ENCODE assay signal across 26 cellular contexts in the genomic region with DNA sequence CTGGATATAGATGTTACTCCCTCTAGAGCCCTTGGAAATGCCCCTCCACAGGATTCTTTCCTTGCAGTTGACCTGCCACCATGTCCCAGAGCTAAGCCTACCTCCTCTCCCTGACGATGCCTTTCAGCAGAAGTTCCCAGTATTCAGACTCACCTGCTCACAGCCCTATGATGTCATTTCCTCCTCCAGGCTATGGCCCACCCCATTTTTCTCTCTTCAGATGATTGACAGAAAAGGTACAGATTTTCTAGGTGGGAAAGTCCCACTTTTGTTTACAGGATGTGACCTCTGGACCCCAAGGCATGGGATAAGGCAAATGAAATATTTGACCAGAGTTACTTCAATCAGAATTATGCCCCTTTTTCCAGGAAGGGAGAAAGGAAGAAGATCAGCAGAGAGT.
DNase-seq lines count a peak whose midpoint lies in the region; ATAC-seq, FAIRE-seq and TF ChIP-seq lines count a peak whose summit lies in the region.
"Had no signal": no experiment of that assay in that cellular context is flagged by ENCODE, and none has a peak within 500 bp of the region (broad histone marks: within the 10 kb centered on the region; RNA-seq: fewer than 3 reads in every experiment).

No MANE protein-coding gene starts in this region.

- H4K20me1 ChIP-seq in HCT116 (ENCODE audit: insufficient read depth), result no peaks in the 10 kb centered on the region
- H4K20me1 ChIP-seq in H1 (replicated peaks in 1 of 2; ENCODE audit: control insufficient read depth in 1 of 2, insufficient read depth in 2 of 2, low read length in 2 of 2), result no peaks in the 10 kb centered on the region
- H4K20me1 ChIP-seq in HepG2 (ENCODE audit: insufficient read depth, low read length), result no peaks in the 10 kb centered on the region
- H4K20me1 ChIP-seq: BLaER1 treated with 17β-estradiol and CSF1 and Interleukin-3, amounts not matched to agents 10 nM and 100 nM had no signal

- H3K9me2 ChIP-seq in HCT116 (ENCODE audit: insufficient read depth), result no peaks in the 10 kb centered on the region

- ATAC-seq in HCT116 (peak; percentile 44; the same call in 1 of the 2 replicates), HepG2 (no peak; the same call in 2 of the 3 replicates), GM18519 (IDR thresholded peaks at IDR 0.05; ENCODE audit: low FRiP score, unreplicated experiment) (no peak)
- ATAC-seq: A549, Right ventricle myocardium inferior, SK-N-SH treated with all-trans-retinoic acid at 6 μM for 48 hours had no signal

- no TSS peak for BruUV-seq in HCT116 (replicated peaks; lab: Mats Ljungman, UMichigan)
- BruUV-seq in HepG2 (replicated peaks; lab: Mats Ljungman, UMichigan), result no TSS peak

- no peak overlapping the region for H3K18ac ChIP-seq in H1 (ENCODE audit: extremely low read depth, low read length)

- no peak overlapping the region for H4K91ac ChIP-seq in H1 (replicated peaks; ENCODE audit: insufficient read length, low read length)

- no peak for TF ChIP-seq EP300 in H1 (IDR thresholded peaks at IDR 0.05; ENCODE audit: borderline replicate concordance in 1 of 2, low read depth in 2 of 2, low read length in 2 of 2)
- TF ChIP-seq EP300 in HepG2 (IDR thresholded peaks at IDR 0.05; ENCODE audit: low read depth in 2 of 2, low read length in 2 of 2), result no peak
- no peak for TF ChIP-seq EP300 in HepG2 (CRISPR knock-in tag; IDR thresholded peaks at IDR 0.05; ENCODE audit: borderline replicate concordance)

- H2BK12ac ChIP-seq in H1 (ENCODE audit: low read depth, low read length), result no peak overlapping the region

- TF ChIP-seq CTCF in HCT116 (IDR thresholded peaks at IDR 0.05 in 2 of 3, conservative IDR thresholded peaks at IDR 0.05 in 1 of 3; ENCODE audit: borderline replicate concordance in 1 of 3, insufficient read depth in 1 of 3, low read depth in 2 of 3, low read length in 2 of 3), result no peak
- TF ChIP-seq CTCF in H1 (IDR thresholded peaks at IDR 0.05; ENCODE audit: control extremely low read depth in 1 of 3, insufficient read depth in 1 of 3, low read depth in 1 of 3, low read length in 3 of 3), result no peak
- TF ChIP-seq CTCF in HepG2 (CRISPR knock-in tag; IDR thresholded peaks at IDR 0.05), result no peak
- no peak for TF ChIP-seq CTCF in uterus (IDR thresholded peaks at IDR 0.05)

- H3K23me2 ChIP-seq in H1 (ENCODE audit: low read depth, low read length), result no peaks in the 10 kb centered on the region

- no peak overlapping the region for H2AK5ac ChIP-seq in H1 (ENCODE audit: low read depth, low read length)

- H4K8ac ChIP-seq in H1 (ENCODE audit: extremely low read depth, insufficient read depth, low read length), result no peak overlapping the region

- TF ChIP-seq POLR2A in HCT116 (IDR thresholded peaks at IDR 0.05; ENCODE audit: borderline replicate concordance, extremely low read depth, insufficient read depth, insufficient read length), result no peak
- TF ChIP-seq POLR2A in H1 (IDR thresholded peaks at IDR 0.05; ENCODE audit: control extremely low read depth in 1 of 2, low read depth in 2 of 2, low read length in 2 of 2), result no peak
- TF ChIP-seq POLR2A in HepG2 (IDR thresholded peaks at IDR 0.05; ENCODE audit: insufficient read depth in 1 of 2, low read depth in 2 of 2, low read length in 2 of 2), result no peak
- TF ChIP-seq POLR2A in uterus (IDR thresholded peaks at IDR 0.05), result no peak

- H2BK20ac ChIP-seq in H1 (ENCODE audit: low read length), result 0 out of 2 replicates have a peak overlapping the region, but pooled peaks have one; percentile 62

- H3K79me2 ChIP-seq in HCT116 (ENCODE audit: insufficient read depth, low read length), result no peaks in the 10 kb centered on the region
- no peaks in the 10 kb centered on the region for H3K79me2 ChIP-seq in H1 (ENCODE audit: control insufficient read depth in 1 of 2, insufficient read depth in 2 of 2, low read length in 2 of 2)
- H3K79me2 ChIP-seq in HepG2 (ENCODE audit: insufficient read depth, low read length), result no peaks in the 10 kb centered on the region

- no peak overlapping the region for H3K14ac ChIP-seq in H1 (ENCODE audit: insufficient read length)

- RAD21 ChIA-PET in HCT116 (lab: Charles Lee; ENCODE audit: low non-redundant PET in 1 of 2, low total read pairs in 2 of 2, uncharacterized antibody in 2 of 2, unreplicated experiment in 2 of 2), result no interaction called here

- H2BK120ac ChIP-seq in H1 (replicated peaks; ENCODE audit: low read depth, low read length), result no peak overlapping the region

- FAIRE-seq in H1 (lab: Jason Lieb, UNC), result no peak
- FAIRE-seq in HepG2 (lab: Jason Lieb, UNC), result no peak
- FAIRE-seq: A549, GM18507 had no signal

- no peak overlapping the region for H3K23ac ChIP-seq in H1 (ENCODE audit: insufficient read length)

- H3K36me3 ChIP-seq in HCT116 (ENCODE audit: control insufficient read depth in 1 of 2, insufficient read depth in 2 of 2, low read length in 2 of 2) (no peaks in the 10 kb centered on the region), H1 (ENCODE audit: control insufficient read depth in 2 of 4, insufficient read depth in 4 of 4, low read length in 3 of 4) (no peaks in the 10 kb centered on the region), HepG2 (replicated peaks in 1 of 2; ENCODE audit: control insufficient read depth in 1 of 2, insufficient read depth in 2 of 2, low read length in 2 of 2) (no peaks in the 10 kb centered on the region), uterus (no peaks in the 10 kb centered on the region)
- H3K36me3 ChIP-seq: BLaER1 treated with 17β-estradiol and CSF1 and Interleukin-3, amounts not matched to agents 10 nM and 100 nM; MG63; SJCRH30 had no signal

- H3K27ac ChIP-seq in HCT116 (ENCODE audit: low read depth, low read length) (no peak overlapping the region), H1 (ENCODE audit: low read depth, low read length) (no peak overlapping the region), HepG2 (ENCODE audit: extremely low read length, insufficient read depth, low read length) (no peak overlapping the region), uterus (peak overlapping the region; percentile 23 to 52)
- H3K27ac ChIP-seq: A549; BLaER1 treated with 17β-estradiol and CSF1 and Interleukin-3, amounts not matched to agents 10 nM and 100 nM; PC-9; SJCRH30 had no signal

- no peak overlapping the region for H3K4me2 ChIP-seq in HCT116 (ENCODE audit: low read length)
- no peak overlapping the region for H3K4me2 ChIP-seq in H1 (ENCODE audit: insufficient read depth in 1 of 2, low read depth in 2 of 2, low read length in 2 of 2)
- no peak overlapping the region for H3K4me2 ChIP-seq in HepG2 (ENCODE audit: low read depth, low read length)
- H3K4me2 ChIP-seq: A549; BLaER1 treated with 17β-estradiol and CSF1 and Interleukin-3, amounts not matched to agents 10 nM and 100 nM; PC-9 had no signal

- intact Hi-C loops in HCT116 (cut with micrococcal nuclease), result no loop called here
- intact Hi-C loops in HepG2 (cut with micrococcal nuclease; ENCODE audit: unreplicated experiment), result loop anchor here (5.0 to 10.0 kb wide), 3 partner anchors 286 to 726 kb away; no protein-coding TSS in a partner anchor
- intact Hi-C loops in uterus (cut with DNase I; ENCODE audit: low total_unique reads), result no loop called here

- no peak for TF ChIP-seq RAD21 in HCT116 (IDR thresholded peaks at IDR 0.05; ENCODE audit: low read depth)
- TF ChIP-seq RAD21 in H1 (IDR thresholded peaks at IDR 0.05 in 1 of 2, conservative IDR thresholded peaks at IDR 0.05 in 1 of 2; ENCODE audit: low read depth in 2 of 2, low read length in 2 of 2), result no peak
- TF ChIP-seq RAD21 in HepG2 (CRISPR knock-in tag; IDR thresholded peaks at IDR 0.05), result no peak

- DNase-seq in HCT116 (ENCODE audit: low read depth, low spot score) (no peak), H1 (ENCODE audit: low read depth in 1 of 2, low spot score in 2 of 2) (no peak), HepG2 (ENCODE audit: low spot score) (peak; percentile 21), uterus (no peak), germinal center (ENCODE audit: low spot score) (no peak), T-helper 1 cell (no peak)
- DNase-seq in activated CD4-positive, alpha-beta T cell treated with anti-CD3 and anti-CD28 coated beads, Interleukin-2, amount 50 U/mL, for 48 hours, result no peak
- DNase-seq: AML-193; CD4-positive, alpha-beta T cell; COR-L47; DMS 273 treated with DMSO at 0.1 percent for 48 hours; H9; HFFc6; KBM-7; MG63; NCI-H2029; NCI-H446 treated with DMSO at 0.1 percent for 48 hours; NCI-H526; SJCRH30 had no signal

- no peaks in the 10 kb centered on the region for H3K9me3 ChIP-seq in HCT116 (ENCODE audit: control insufficient read depth in 1 of 2, insufficient read depth in 1 of 2, low read depth in 1 of 2, low read length in 2 of 2)
- peaks cover 0 to 2% of the 10 kb centered on the region in 2 experiments; a peak in 1 of 4 replicates for H3K9me3 ChIP-seq in H1 (ENCODE audit: insufficient read depth in 2 of 2, low read depth in 1 of 2, low read length in 1 of 2)
- H3K9me3 ChIP-seq in HepG2 (ENCODE audit: low read length), result no peaks in the 10 kb centered on the region
- H3K9me3 ChIP-seq in uterus, result no peaks in the 10 kb centered on the region
- H3K9me3 ChIP-seq: A549, MG63, SJCRH30 had no signal

- H2BK5ac ChIP-seq in H1 (ENCODE audit: low read depth, low read length), result no peak overlapping the region

- H4K5ac ChIP-seq in H1 (ENCODE audit: insufficient read length, low read depth, low read length), result no peak overlapping the region

- no peak overlapping the region for H3K56ac ChIP-seq in H1 (replicated peaks; ENCODE audit: insufficient read length, low read depth, low read length)

- no peaks in the 10 kb centered on the region for H3K79me1 ChIP-seq in H1 (ENCODE audit: low read depth, low read length)

- in situ Hi-C loops in HepG2 (cut with HindIII; ENCODE audit: extremely low pct_ligation_motif_present, low pct_unique_long_range_greater_than_20kb), result no loop called here

- peaks cover 0 to 6% of the 10 kb centered on the region in 2 experiments; a peak in 2 of 4 replicates for H3K4me1 ChIP-seq in HCT116 (ENCODE audit: control insufficient read depth in 1 of 2, insufficient read depth in 2 of 2, low read length in 2 of 2)
- peaks cover 0 to 2% (median 0%) of the 10 kb centered on the region in 4 experiments; a peak in 2 of 7 replicates for H3K4me1 ChIP-seq in H1 (replicated peaks in 1 of 4; ENCODE audit: control insufficient read depth in 3 of 4, insufficient read depth in 4 of 4, low read length in 3 of 4)
- peaks cover 25% of the 10 kb centered on the region for H3K4me1 ChIP-seq in HepG2 (ENCODE audit: insufficient read depth, low read length)
- no peaks in the 10 kb centered on the region for H3K4me1 ChIP-seq in uterus
- H3K4me1 ChIP-seq: SJCRH30 had no signal

- CTCF ChIA-PET in HCT116 (lab: Charles Lee), result no interaction called here
- CTCF ChIA-PET in H1 (lab: Charles Lee; ENCODE audit: partially characterized antibody), result no interaction called here
- CTCF ChIA-PET in HepG2 (lab: Yijun Ruan, JAX; ENCODE audit: low intra/inter-chr PET ratio, low total read pairs), result no interaction called here

- H3K27me3 ChIP-seq in HCT116 (ENCODE audit: insufficient read depth, low read length), result no peaks in the 10 kb centered on the region
- H3K27me3 ChIP-seq in H1 (replicated peaks in 1 of 4; ENCODE audit: control insufficient read depth in 3 of 4, extremely low read depth in 1 of 4, insufficient read depth in 3 of 4, low read length in 3 of 4), result no peaks in the 10 kb centered on the region
- no peaks in the 10 kb centered on the region for H3K27me3 ChIP-seq in HepG2 (ENCODE audit: control insufficient read depth in 1 of 2, insufficient read depth in 2 of 2, low read length in 2 of 2)
- H3K27me3 ChIP-seq in uterus, result no peaks in the 10 kb centered on the region
- H3K27me3 ChIP-seq: BLaER1 treated with 17β-estradiol and CSF1 and Interleukin-3, amounts not matched to agents 10 nM and 100 nM; MG63; SJCRH30 had no signal

- 94% methylated on average over 1 of the region's 1 CpG; no CpG with 5 or more reads in 1 of the 2 experiments for WGBS in H1 (ENCODE audit: extremely low coverage in 1 of 2, insufficient coverage in 1 of 2, insufficient read length in 1 of 2, insufficient replicate concordance in 2 of 2, low coverage in 1 of 2, low lambda C conversion rate in 2 of 2, missing lambda C conversion rate in 1 of 2), 2 experiments
- 0% methylated on average over 1 of the region's 1 CpG for WGBS in HepG2 (ENCODE audit: low lambda C conversion rate)

- POLR2A ChIA-PET in HCT116 (lab: Charles Lee), result no interaction called here
- POLR2A ChIA-PET in H1 (lab: Charles Lee; ENCODE audit: partially characterized antibody), result no interaction called here
- POLR2A ChIA-PET in HepG2 (lab: Yijun Ruan, JAX), result no interaction called here

- no peak overlapping the region for H2AFZ ChIP-seq in HCT116 (ENCODE audit: low read depth, low read length, poor library complexity, severe bottlenecking)
- H2AFZ ChIP-seq in H1 (ENCODE audit: low read length), result no peak overlapping the region
- no peak overlapping the region for H2AFZ ChIP-seq in HepG2 (ENCODE audit: low read length)
- H2AFZ ChIP-seq: PC-9 had no signal

- no peak overlapping the region for H3K4ac ChIP-seq in H1 (replicated peaks; ENCODE audit: insufficient read length, low read depth, low read length)

- H3K9ac ChIP-seq in HCT116 (ENCODE audit: low read length) (no peak overlapping the region), H1 (replicated peaks in 1 of 4; ENCODE audit: extremely low read depth in 1 of 4, low read depth in 3 of 4, low read length in 3 of 4) (no peak overlapping the region), HepG2 (ENCODE audit: insufficient read depth, low read depth, low read length) (no peak overlapping the region)
- H3K9ac ChIP-seq: BLaER1 treated with 17β-estradiol and CSF1 and Interleukin-3, amounts not matched to agents 10 nM and 100 nM had no signal

- no peak overlapping the region for H3K4me3 ChIP-seq in HCT116 (replicated peaks in 1 of 2; ENCODE audit: low read depth in 1 of 2, low read length in 2 of 2)
- no peak overlapping the region for H3K4me3 ChIP-seq in H1 (ENCODE audit: extremely low read depth in 1 of 4, insufficient read depth in 2 of 4, low read depth in 3 of 4, low read length in 4 of 4)
- no peak overlapping the region for H3K4me3 ChIP-seq in HepG2 (replicated peaks in 1 of 3; ENCODE audit: insufficient read depth in 1 of 3, low read depth in 2 of 3, low read length in 3 of 3)
- H3K4me3 ChIP-seq in uterus, result no peak overlapping the region
- H3K4me3 ChIP-seq: A549; BLaER1 treated with 17β-estradiol and CSF1 and Interleukin-3, amounts not matched to agents 10 nM and 100 nM; MG63; PC-9; SJCRH30 had no signal

- no peak overlapping the region for H2BK15ac ChIP-seq in H1 (ENCODE audit: low read length)

Comparison
In these comparisons a context has a peak if more than half of its experiments do, and no peak if none do; other contexts are left out.
1. H3K27ac ChIP-seq: peak in uterus (2 of 2); none in HCT116 (single experiment), H1 (single experiment) and HepG2 (single experiment).